ENCODE assay signal across 19 cellular contexts in the genomic region with DNA sequence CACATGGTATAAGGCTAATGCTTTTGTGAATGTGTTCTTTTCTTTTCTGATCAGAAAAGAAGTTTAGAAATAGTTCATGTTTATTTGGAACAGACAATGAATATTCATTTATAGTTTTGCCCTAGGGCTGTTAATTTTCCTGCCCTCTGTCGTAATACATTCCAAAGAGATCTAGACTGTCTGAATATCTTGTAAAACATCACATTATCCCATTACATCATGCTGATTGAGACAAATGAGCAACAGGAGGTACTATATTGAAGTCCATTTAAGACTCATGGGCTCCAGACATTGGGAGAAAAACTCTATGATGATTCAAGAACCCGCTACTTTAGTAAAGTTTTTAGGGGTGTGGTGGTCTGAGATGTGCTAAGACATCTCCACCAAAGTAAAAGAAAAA.
"Had no signal": no experiment of that assay in that cellular context is flagged by ENCODE, and none has a peak within 500 bp of the region (broad histone marks: within the 10 kb centered on the region; RNA-seq: fewer than 3 reads in every experiment).

No MANE protein-coding gene starts in this region.

- H3K4me3 ChIP-seq: lower lobe of right lung, prostate gland, right atrium auricular region, testis, tibial artery had no signal

- FAIRE-seq: endometrium, frontal cortex, keratinocyte had no signal

- DNase-seq: cortex of kidney; effector memory CD8-positive, alpha-beta T cell; head of caudate nucleus; left ventricle myocardium superior; lower lobe of right lung; naive thymus-derived CD8-positive, alpha-beta T cell; nephron progenitor cell; nucleus accumbens; stimulated activated CD4-positive, alpha-beta T cell treated with anti-CD3 and anti-CD28 coated beads, Interleukin-2, amount 100 ng/mL, for 24 hours; stimulated activated CD4-positive, alpha-beta T cell treated with anti-CD3 and anti-CD28 coated beads, Interleukin-4, amount 100 ng/mL, for 24 hours; stimulated activated naive CD8-positive, alpha-beta T cell treated with anti-CD3 and anti-CD28 coated beads, Interleukin-15, Interleukin-2, amounts not matched to agents 100 U/mL and 50 U/mL, for 24 hours; substantia nigra; testis; tibial artery had no signal
